8 cellular contexts compared by ENCODE assay signal in genomic region chr20:3658708-3659491, GRCh38.
DNase-seq lines count a peak whose midpoint lies in the region; ATAC-seq and TF ChIP-seq lines count a peak whose summit lies in the region.

No MANE protein-coding gene starts in this region.

- no peaks in the 10 kb centered on the region for H3K36me3 Mint-ChIP-seq in dendritic cell treated with granulocyte-macrophage colony-stimulating factor and Interleukin-4, amounts not matched to agents 40 ng/mL and 50 ng/mL, for 4 days (ENCODE audit: low read depth)

- intact Hi-C loops in dendritic cell treated with granulocyte-macrophage colony-stimulating factor and Interleukin-4, amounts not matched to agents 40 ng/mL and 50 ng/mL, for 4 days (cut with micrococcal nuclease), result no loop called here

- no peak overlapping the region for H3K27ac ChIP-seq in RWPE1

- CTCF ChIA-PET in RWPE1 (lab: Yijun Ruan, JAX), result interaction anchor here (0.6 kb wide), 1 partner anchor 144 kb away, joined by 5 read pairs; no protein-coding TSS in a partner anchor

- H3K4me1 Mint-ChIP-seq in dendritic cell treated with granulocyte-macrophage colony-stimulating factor and Interleukin-4, amounts not matched to agents 40 ng/mL and 50 ng/mL, for 4 days (ENCODE audit: low read depth), result peaks cover 18% of the 10 kb centered on the region

- no peak overlapping the region for H3K4me3 Mint-ChIP-seq in dendritic cell treated with granulocyte-macrophage colony-stimulating factor and Interleukin-4, amounts not matched to agents 40 ng/mL and 50 ng/mL, for 4 days

- peaks cover 48% of the 10 kb centered on the region for H3K27me3 Mint-ChIP-seq in dendritic cell treated with granulocyte-macrophage colony-stimulating factor and Interleukin-4, amounts not matched to agents 40 ng/mL and 50 ng/mL, for 4 days

- TF ChIP-seq CTCF in RWPE1 (conservative IDR thresholded peaks at IDR 0.05; ENCODE audit: low read depth), result no peak

- ATAC-seq in GM18499 (IDR thresholded peaks at IDR 0.05; ENCODE audit: insufficient read depth, unreplicated experiment) (peak; percentile 91), GM21390 (IDR thresholded peaks at IDR 0.05; ENCODE audit: unreplicated experiment) (peak; percentile 90), HG03520 (IDR thresholded peaks at IDR 0.05; ENCODE audit: unreplicated experiment) (peak; percentile 95), SK-N-SH treated with all-trans-retinoic acid at 6 μM for 48 hours (no peak)

- DNase-seq in NCI-H1417 treated with DMSO at 0.1 percent for 48 hours (lab: John Stamatoyannopoulos, UW) (no peak), GM03348 (ENCODE audit: low spot score) (no peak), RWPE1 (ENCODE audit: low spot score) (no peak)

- H3K9me3 Mint-ChIP-seq in dendritic cell treated with granulocyte-macrophage colony-stimulating factor and Interleukin-4, amounts not matched to agents 40 ng/mL and 50 ng/mL, for 4 days, result no peaks in the 10 kb centered on the region

- POLR2A ChIA-PET in RWPE1 (lab: Yijun Ruan, JAX; ENCODE audit: low non-redundant PET), result no interaction called here

- H3K27ac Mint-ChIP-seq in dendritic cell treated with granulocyte-macrophage colony-stimulating factor and Interleukin-4, amounts not matched to agents 40 ng/mL and 50 ng/mL, for 4 days, result peak overlapping the region; percentile 31

TF ChIP-seq in SK-N-SH treated with all-trans-retinoic acid at 6 μM for 48 hours, 23 proteins besides CTCF, POLR2A, EP300 and RAD21:
- no peak for TF ChIP-seq ZFP30 (CRISPR knock-in tag; IDR thresholded peaks at IDR 0.05)
- TF ChIP-seq TOX (CRISPR knock-in tag; IDR thresholded peaks at IDR 0.05; ENCODE audit: borderline replicate concordance), result no peak
- no peak for TF ChIP-seq ESRRG (CRISPR knock-in tag; IDR thresholded peaks at IDR 0.05)
- no peak for TF ChIP-seq RARB (CRISPR knock-in tag; IDR thresholded peaks at IDR 0.05)
- no peak for TF ChIP-seq TCF4 (CRISPR knock-in tag; IDR thresholded peaks at IDR 0.05; ENCODE audit: borderline replicate concordance)
- TF ChIP-seq SNAI2 (CRISPR knock-in tag; IDR thresholded peaks at IDR 0.05), result no peak
- no peak for TF ChIP-seq ZNF565 (CRISPR knock-in tag; conservative IDR thresholded peaks at IDR 0.05; ENCODE audit: low read depth)
- TF ChIP-seq CSRNP3 (CRISPR knock-in tag; IDR thresholded peaks at IDR 0.05), result no peak
- TF ChIP-seq ZC3H10 (CRISPR knock-in tag; IDR thresholded peaks at IDR 0.05), result no peak
- no peak for TF ChIP-seq CSDC2 (CRISPR knock-in tag; IDR thresholded peaks at IDR 0.05)
- no peak for TF ChIP-seq ZNF70 (CRISPR knock-in tag; IDR thresholded peaks at IDR 0.05)
- no peak for TF ChIP-seq ISL1 (CRISPR knock-in tag; IDR thresholded peaks at IDR 0.05)
